In the genomic region with DNA sequence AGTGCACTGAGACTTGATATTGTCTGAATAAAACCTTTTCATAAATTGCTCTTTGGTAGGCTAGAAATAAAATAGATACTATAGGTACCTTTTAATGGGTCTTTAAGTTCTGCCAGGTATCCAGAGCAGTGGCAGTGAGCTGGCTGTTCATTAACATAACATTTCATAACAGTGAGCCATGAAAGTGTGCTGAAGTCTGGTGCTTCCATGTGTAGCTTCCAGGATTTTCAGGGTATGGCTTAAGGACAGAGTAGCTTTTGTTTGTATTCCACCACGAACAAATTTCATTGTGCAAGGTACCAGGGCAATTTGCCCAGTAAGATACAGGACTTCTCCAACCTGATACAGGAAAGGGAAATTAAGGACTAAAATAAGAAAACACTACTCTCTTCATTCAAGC, we compare ENCODE assay signal across 21 cellular contexts.
DNase-seq lines count a peak whose midpoint lies in the region; ATAC-seq, FAIRE-seq and TF ChIP-seq lines count a peak whose summit lies in the region.
"Had no signal": no experiment of that assay in that cellular context is flagged by ENCODE, and none has a peak within 500 bp of the region (broad histone marks: within the 10 kb centered on the region; RNA-seq: fewer than 3 reads in every experiment).

No MANE protein-coding gene starts in this region.

- peaks cover 19% of the 10 kb centered on the region for H3K4me1 ChIP-seq in HepG2 (ENCODE audit: insufficient read depth, low read length)
- peaks cover 0 to 9% of the 10 kb centered on the region in 2 donors for H3K4me1 ChIP-seq in gastrocnemius medialis
- H3K4me1 ChIP-seq: BLaER1, Caco-2 had no signal

- no peak overlapping the region for H3K27ac Mint-ChIP-seq in effector memory CD8-positive, alpha-beta T cell
- H3K27ac Mint-ChIP-seq: CD4-positive, alpha-beta T cell had no signal

- H3K4me3 ChIP-seq in LNCaP clone FGC (ENCODE audit: low read depth, low read length) (no peak overlapping the region), epithelial cell of proximal tubule (ENCODE audit: low read depth, low read length) (no peak overlapping the region), HepG2 (replicated peaks in 1 of 3; ENCODE audit: insufficient read depth in 1 of 3, low read depth in 2 of 3, low read length in 3 of 3) (no peak overlapping the region; a peak in 1 of 6 replicates), gastrocnemius medialis (no peak overlapping the region)
- H3K4me3 ChIP-seq: BLaER1 had no signal

- peaks cover 0 to 6% of the 10 kb centered on the region in 2 donors for H3K9me3 Mint-ChIP-seq in effector memory CD8-positive, alpha-beta T cell

- no peak overlapping the region for H2AFZ ChIP-seq in HepG2 (ENCODE audit: low read length)

- no peak for TF ChIP-seq POLR2A in HepG2 (IDR thresholded peaks at IDR 0.05; ENCODE audit: insufficient read depth in 1 of 2, low read depth in 2 of 2, low read length in 2 of 2)
- no peak for TF ChIP-seq POLR2A in gastrocnemius medialis (IDR thresholded peaks at IDR 0.05)

- ATAC-seq in HepG2 (peak; percentile 100), gastrocnemius medialis (no peak), GM21515 (IDR thresholded peaks at IDR 0.05; ENCODE audit: unreplicated experiment) (no peak)
- ATAC-seq in effector memory CD8-positive, alpha-beta T cell (replicated peaks): no peak
- ATAC-seq: Panc1, SK-N-SH treated with all-trans-retinoic acid at 6 μM for 48 hours had no signal

- no peak for TF ChIP-seq CTCF in LNCaP clone FGC (IDR thresholded peaks at IDR 0.05; ENCODE audit: control insufficient read depth, extremely low read depth, insufficient read depth)
- TF ChIP-seq CTCF in epithelial cell of proximal tubule (conservative IDR thresholded peaks at IDR 0.05; ENCODE audit: low read depth, low read length): no peak
- no peak for TF ChIP-seq CTCF in HepG2 (CRISPR knock-in tag; IDR thresholded peaks at IDR 0.05)
- TF ChIP-seq CTCF in gastrocnemius medialis (IDR thresholded peaks at IDR 0.05 in 4 of 5, conservative IDR thresholded peaks at IDR 0.05 in 1 of 5): no peak

- H3K27me3 ChIP-seq in HepG2 (ENCODE audit: control insufficient read depth in 1 of 2, insufficient read depth in 2 of 2, low read length in 2 of 2): no peaks in the 10 kb centered on the region
- H3K27me3 ChIP-seq in gastrocnemius medialis: no peaks in the 10 kb centered on the region
- H3K27me3 ChIP-seq: BLaER1 had no signal

- no peaks in the 10 kb centered on the region for H3K36me3 ChIP-seq in HepG2 (replicated peaks in 1 of 2; ENCODE audit: control insufficient read depth in 1 of 2, insufficient read depth in 2 of 2, low read length in 2 of 2)
- no peaks in the 10 kb centered on the region for H3K36me3 ChIP-seq in gastrocnemius medialis
- H3K36me3 ChIP-seq: BLaER1 had no signal

- H3K9ac ChIP-seq in HepG2 (ENCODE audit: insufficient read depth, low read depth, low read length): no peak overlapping the region
- H3K9ac ChIP-seq: BLaER1 had no signal

- no peaks in the 10 kb centered on the region for H3K36me3 Mint-ChIP-seq in effector memory CD8-positive, alpha-beta T cell (ENCODE audit: insufficient read depth)

- in situ Hi-C loops in HepG2 (cut with HindIII; ENCODE audit: extremely low pct_ligation_motif_present, low pct_unique_long_range_greater_than_20kb): no loop called here
- in situ Hi-C loops in gastrocnemius medialis (cut with MboI; ENCODE audit: low sequenced_read_pairs in 4 of 4): no loop called here

- no peaks in the 10 kb centered on the region for H3K27me3 Mint-ChIP-seq in effector memory CD8-positive, alpha-beta T cell
- H3K27me3 Mint-ChIP-seq: CD4-positive, alpha-beta T cell had no signal

- TF ChIP-seq EP300 in HepG2 (IDR thresholded peaks at IDR 0.05; ENCODE audit: low read depth in 2 of 2, low read length in 2 of 2): no peak
- no peak for TF ChIP-seq EP300 in HepG2 (CRISPR knock-in tag; IDR thresholded peaks at IDR 0.05; ENCODE audit: borderline replicate concordance)

- peak; percentile 13 for DNase-seq in LNCaP clone FGC (ENCODE audit: low read depth)
- peak; percentile 33 for DNase-seq in epithelial cell of proximal tubule (ENCODE audit: low read depth)
- DNase-seq in HepG2 (ENCODE audit: low spot score): peak; percentile 89
- no peak for DNase-seq in gastrocnemius medialis
- DNase-seq in AML-193 (lab: John Stamatoyannopoulos, UW): no peak
- no peak for DNase-seq in effector memory CD8-positive, alpha-beta T cell
- DNase-seq: Caco-2; CD4-positive, alpha-beta T cell; KBM-7; NCI-H1092 treated with DMSO at 0.1 percent for 48 hours; NCI-H1436 treated with DMSO at 0.1 percent for 48 hours; NCI-H2029 treated with DMSO at 0.1 percent for 48 hours; NCI-H226; NCI-H510A treated with DMSO at 0.1 percent for 48 hours; NCI-H774; NK-92 treated with Interleukin-12 subunit alpha and Interleukin-12 subunit beta, amount 100 ng/mL, for 24 hours; SIG-M5 had no signal

- H3K4me2 ChIP-seq in HepG2 (ENCODE audit: low read depth, low read length): peak overlapping the region; percentile 46
- H3K4me2 ChIP-seq: BLaER1 had no signal

- no peaks in the 10 kb centered on the region for H3K79me2 ChIP-seq in HepG2 (ENCODE audit: insufficient read depth, low read length)

- H3K4me3 Mint-ChIP-seq in effector memory CD8-positive, alpha-beta T cell: no peak overlapping the region
- H3K4me3 Mint-ChIP-seq: CD4-positive, alpha-beta T cell had no signal

- H3K9me3 ChIP-seq in HepG2 (ENCODE audit: low read length): no peaks in the 10 kb centered on the region
- no peaks in the 10 kb centered on the region for H3K9me3 ChIP-seq in gastrocnemius medialis
- H3K9me3 ChIP-seq: BLaER1 had no signal

- no peak for TF ChIP-seq RAD21 in HepG2 (CRISPR knock-in tag; IDR thresholded peaks at IDR 0.05)

- no peaks in the 10 kb centered on the region for H4K20me1 ChIP-seq in HepG2 (ENCODE audit: insufficient read depth, low read length)
- H4K20me1 ChIP-seq: BLaER1 had no signal

- H3K27ac ChIP-seq in HepG2 (ENCODE audit: extremely low read length, insufficient read depth, low read length) (no peak overlapping the region), gastrocnemius medialis (no peak overlapping the region)
- H3K27ac ChIP-seq: BLaER1 had no signal

- H3K4me1 Mint-ChIP-seq in effector memory CD8-positive, alpha-beta T cell (ENCODE audit: low read depth in 2 of 2): no peaks in the 10 kb centered on the region

- BruUV-seq in HepG2 (replicated peaks; lab: Mats Ljungman, UMichigan): no TSS peak

- peak; percentile 95 for FAIRE-seq in HepG2 (lab: Jason Lieb, UNC)

- CTCF ChIA-PET in HepG2 (lab: Yijun Ruan, JAX; ENCODE audit: low intra/inter-chr PET ratio, low total read pairs): no interaction called here

- intact Hi-C loops in HepG2 (cut with micrococcal nuclease; ENCODE audit: unreplicated experiment): no loop called here
- intact Hi-C loops in gastrocnemius medialis (cut with DNase I; ENCODE audit: low total_unique reads): no loop called here

- POLR2A ChIA-PET in HepG2 (lab: Yijun Ruan, JAX): no interaction called here

- 0% methylated on average over 1 of the region's 1 CpG for WGBS in HepG2 (ENCODE audit: low lambda C conversion rate)

TF ChIP-seq in HepG2, 621 proteins besides CTCF, POLR2A, EP300 and RAD21 (continues in another document):
- TF ChIP-seq, protein P1, sequence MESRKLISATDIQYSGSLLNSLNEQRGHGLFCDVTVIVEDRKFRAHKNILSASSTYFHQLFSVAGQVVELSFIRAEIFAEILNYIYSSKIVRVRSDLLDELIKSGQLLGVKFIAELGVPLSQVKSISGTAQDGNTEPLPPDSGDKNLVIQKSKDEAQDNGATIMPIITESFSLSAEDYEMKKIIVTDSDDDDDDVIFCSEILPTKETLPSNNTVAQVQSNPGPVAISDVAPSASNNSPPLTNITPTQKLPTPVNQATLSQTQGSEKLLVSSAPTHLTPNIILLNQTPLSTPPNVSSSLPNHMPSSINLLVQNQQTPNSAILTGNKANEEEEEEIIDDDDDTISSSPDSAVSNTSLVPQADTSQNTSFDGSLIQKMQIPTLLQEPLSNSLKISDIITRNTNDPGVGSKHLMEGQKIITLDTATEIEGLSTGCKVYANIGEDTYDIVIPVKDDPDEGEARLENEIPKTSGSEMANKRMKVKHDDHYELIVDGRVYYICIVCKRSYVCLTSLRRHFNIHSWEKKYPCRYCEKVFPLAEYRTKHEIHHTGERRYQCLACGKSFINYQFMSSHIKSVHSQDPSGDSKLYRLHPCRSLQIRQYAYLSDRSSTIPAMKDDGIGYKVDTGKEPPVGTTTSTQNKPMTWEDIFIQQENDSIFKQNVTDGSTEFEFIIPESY (CRISPR knock-in tag; IDR thresholded peaks at IDR 0.05): no peak
- no peak for TF ChIP-seq ZSCAN20 (CRISPR knock-in tag; IDR thresholded peaks at IDR 0.05; ENCODE audit: borderline replicate concordance)
- TF ChIP-seq RBAK (CRISPR knock-in tag; IDR thresholded peaks at IDR 0.05): no peak
- no peak for TF ChIP-seq ZNF839 (CRISPR knock-in tag; IDR thresholded peaks at IDR 0.05; ENCODE audit: borderline replicate concordance)
- TF ChIP-seq, protein P2, sequence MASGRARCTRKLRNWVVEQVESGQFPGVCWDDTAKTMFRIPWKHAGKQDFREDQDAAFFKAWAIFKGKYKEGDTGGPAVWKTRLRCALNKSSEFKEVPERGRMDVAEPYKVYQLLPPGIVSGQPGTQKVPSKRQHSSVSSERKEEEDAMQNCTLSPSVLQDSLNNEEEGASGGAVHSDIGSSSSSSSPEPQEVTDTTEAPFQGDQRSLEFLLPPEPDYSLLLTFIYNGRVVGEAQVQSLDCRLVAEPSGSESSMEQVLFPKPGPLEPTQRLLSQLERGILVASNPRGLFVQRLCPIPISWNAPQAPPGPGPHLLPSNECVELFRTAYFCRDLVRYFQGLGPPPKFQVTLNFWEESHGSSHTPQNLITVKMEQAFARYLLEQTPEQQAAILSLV (CRISPR knock-in tag; IDR thresholded peaks at IDR 0.05; ENCODE audit: borderline replicate concordance): no peak
- no peak for TF ChIP-seq ZNF333 (CRISPR knock-in tag; IDR thresholded peaks at IDR 0.05; ENCODE audit: borderline replicate concordance)
- TF ChIP-seq MED13 (CRISPR knock-in tag; IDR thresholded peaks at IDR 0.05): no peak
- TF ChIP-seq ZNF367 (CRISPR knock-in tag; IDR thresholded peaks at IDR 0.05; ENCODE audit: borderline replicate concordance): no peak
- TF ChIP-seq BCL6 (CRISPR knock-in tag; IDR thresholded peaks at IDR 0.05): peak; percentile 93
- no peak for TF ChIP-seq ARNT (IDR thresholded peaks at IDR 0.05)
- no peak for TF ChIP-seq CHD4 (IDR thresholded peaks at IDR 0.05; ENCODE audit: borderline replicate concordance, low read length)
- TF ChIP-seq CEBPB (IDR thresholded peaks at IDR 0.05; ENCODE audit: borderline replicate concordance, low read depth, low read length): peak; percentile 84
- no peak for TF ChIP-seq ZFY (CRISPR knock-in tag; IDR thresholded peaks at IDR 0.05)

Comparison
In these comparisons a context has a peak if more than half of its experiments do, and no peak if none do; other contexts are left out.
1. DNase-seq: peak in LNCaP clone FGC (single experiment), epithelial cell of proximal tubule (single experiment) and HepG2 (single experiment); none in gastrocnemius medialis (0 of 2), AML-193 (0 of 2) and effector memory CD8-positive, alpha-beta T cell (0 of 3).